Comparison of ENCODE assay signal across 18 cellular contexts in genomic region chr18:46596119-46596518, GRCh38.
A peak's percentile ranks its signal among the peaks of the same experiment; 100 is the strongest.
DNase-seq lines count a peak whose midpoint lies in the region; ATAC-seq and TF ChIP-seq lines count a peak whose summit lies in the region.
"Had no signal": no experiment of that assay in that cellular context is flagged by ENCODE, and none has a peak within 500 bp of the region (broad histone marks: within the 10 kb centered on the region; RNA-seq: fewer than 3 reads in every experiment).

No MANE protein-coding gene starts in this region.

- no peaks in the 10 kb centered on the region for H3K36me3 ChIP-seq in DND-41 (ENCODE audit: insufficient read depth, low read length)
- H3K36me3 ChIP-seq in KMS-11 (ENCODE audit: insufficient read depth) = no peaks in the 10 kb centered on the region
- no peaks in the 10 kb centered on the region for H3K36me3 ChIP-seq in testis (ENCODE audit: low read depth, missing control alignments)
- H3K36me3 ChIP-seq: left ventricle myocardium inferior, pancreas had no signal

- H3K27me3 ChIP-seq in DND-41 (ENCODE audit: insufficient read depth, low read length, poor library complexity) (no peaks in the 10 kb centered on the region), KMS-11 (ENCODE audit: insufficient read depth, low read depth) (no peaks in the 10 kb centered on the region), testis (no peaks in the 10 kb centered on the region)
- H3K27me3 ChIP-seq: pancreas had no signal

- H3K79me2 ChIP-seq in DND-41 (ENCODE audit: insufficient read depth, low read length) (no peaks in the 10 kb centered on the region), KMS-11 (ENCODE audit: insufficient read depth, low read depth) (no peaks in the 10 kb centered on the region)

- peaks cover 12% of the 10 kb centered on the region for H3K4me1 ChIP-seq in DND-41 (ENCODE audit: insufficient read depth, low read length)
- peaks cover 27% of the 10 kb centered on the region for H3K4me1 ChIP-seq in KMS-11 (ENCODE audit: low read depth, poor library complexity, severe bottlenecking)
- H3K4me1 ChIP-seq in testis = no peaks in the 10 kb centered on the region
- H3K4me1 ChIP-seq: pancreas had no signal

- intact Hi-C loops in testis (cut with DNase I; ENCODE audit: low total_unique reads) = no loop called here

- no peak for TF ChIP-seq CTCF in DND-41 (IDR thresholded peaks at IDR 0.05; ENCODE audit: borderline replicate concordance, extremely low read depth, low read length, poor library complexity, severe bottlenecking)
- no peak for TF ChIP-seq CTCF in KMS-11 (conservative IDR thresholded peaks at IDR 0.05; ENCODE audit: low read depth, low read length)
- no peak for TF ChIP-seq CTCF in testis (IDR thresholded peaks at IDR 0.05)

- ATAC-seq in DND-41 (ENCODE audit: insufficient read depth, low read depth) (peak; percentile 74), HG03135 (IDR thresholded peaks at IDR 0.05; ENCODE audit: unreplicated experiment) (no peak)
- ATAC-seq: HepG2, pancreas had no signal

- no peak overlapping the region for H2AFZ ChIP-seq in DND-41 (ENCODE audit: low read depth, low read length)
- H2AFZ ChIP-seq in KMS-11 (ENCODE audit: low read depth) = no peak overlapping the region
- H2AFZ ChIP-seq: GM23248 had no signal

- DNase-seq in DND-41 (no peak), NCI-H524 treated with DMSO at 0.1 percent for 48 hours (lab: John Stamatoyannopoulos, UW) (peak; percentile 14), left kidney (ENCODE audit: low read depth, low spot score) (peak; percentile 3), testis (no peak), superior temporal gyrus (ENCODE audit: extremely low spot score) (no peak)
- DNase-seq: activated CD4-positive, alpha-beta T cell treated with anti-CD3 and anti-CD28 coated beads for 48 hours; activated T-cell treated with anti-CD3 and anti-CD28 coated beads for 4 hours; GM23248; left ventricle myocardium inferior; NCI-H1436 treated with DMSO at 0.1 percent for 48 hours; pancreas; SHP77 treated with DMSO at 0.1 percent for 48 hours; stimulated activated naive CD4-positive, alpha-beta T cell treated with Interleukin-2 at 50 U/mL for 16 hours; T1000 had no signal

- H3K4me3 ChIP-seq in DND-41 (ENCODE audit: low read depth in 1 of 2, low read length in 2 of 2) = no peak overlapping the region
- H3K4me3 ChIP-seq in KMS-11 (IDR thresholded peaks at IDR 0.05; ENCODE audit: insufficient read depth, low read depth, low read length) = no peak overlapping the region
- H3K4me3 ChIP-seq in testis = no peak overlapping the region
- H3K4me3 ChIP-seq: GM23248, left ventricle myocardium inferior, pancreas, smooth muscle cell had no signal

- H3K9ac ChIP-seq in DND-41 (ENCODE audit: low read depth, low read length) = no peak overlapping the region
- no peak overlapping the region for H3K9ac ChIP-seq in KMS-11
- H3K9ac ChIP-seq: GM23248 had no signal

- H3K4me2 ChIP-seq in DND-41 (ENCODE audit: insufficient read depth, low read length) (no peak overlapping the region), KMS-11 (peak overlapping the region; percentile 21)
- H3K4me2 ChIP-seq: smooth muscle cell had no signal

- H3K27ac ChIP-seq in DND-41 (ENCODE audit: low read length) (no peak overlapping the region), KMS-11 (peak overlapping the region; percentile 18; the same call in 1 of the 2 replicates), testis (no peak overlapping the region)
- H3K27ac ChIP-seq: GM23248, left ventricle myocardium inferior, pancreas had no signal

- TF ChIP-seq POLR2A in testis (IDR thresholded peaks at IDR 0.05) = no peak

- H3K9me3 ChIP-seq in DND-41 (ENCODE audit: insufficient read depth, low read length, severe bottlenecking) = no peaks in the 10 kb centered on the region
- H3K9me3 ChIP-seq in testis = no peaks in the 10 kb centered on the region
- H3K9me3 ChIP-seq: pancreas had no signal

- H4K20me1 ChIP-seq in DND-41 (ENCODE audit: insufficient read depth, low read length) (no peaks in the 10 kb centered on the region), KMS-11 (ENCODE audit: insufficient read depth) (no peaks in the 10 kb centered on the region)

Comparison
In these comparisons a context has a peak if more than half of its experiments do, and no peak if none do; other contexts are left out.
1. DNase-seq: peak in NCI-H524 treated with DMSO at 0.1 percent for 48 hours (single experiment) and left kidney (single experiment); none in DND-41 (single experiment), testis (single experiment) and superior temporal gyrus (single experiment).